ENCODE assay signal across 20 cellular contexts in genomic region chr10:52474265-52474664, GRCh38.
A peak's percentile ranks its signal among the peaks of the same experiment; 100 is the strongest.
DNase-seq lines count a peak whose midpoint lies in the region; ATAC-seq, FAIRE-seq and TF ChIP-seq lines count a peak whose summit lies in the region.
"Had no signal": no experiment of that assay in that cellular context is flagged by ENCODE, and none has a peak within 500 bp of the region (broad histone marks: within the 10 kb centered on the region; RNA-seq: fewer than 3 reads in every experiment).

No MANE protein-coding gene starts in this region.

- H4K20me1 ChIP-seq in OCI-LY7 (ENCODE audit: insufficient read depth, low read length) = no peaks in the 10 kb centered on the region

- no TSS peak for BruUV-seq in OCI-LY7 (replicated peaks; lab: Mats Ljungman, UMichigan)

- no peak for TF ChIP-seq EP300 in A549 (IDR thresholded peaks at IDR 0.05)

- no peak overlapping the region for H3K27ac Mint-ChIP-seq in T-helper 2 cell treated with Interferon-gamma antibody and Interleukin-4, amounts not matched to agents 5 μg/mL and 100 μg/mL, for 36 hours
- H3K27ac Mint-ChIP-seq: T-helper 1 cell treated with Interleukin-12 subunit alpha and Interleukin-12 subunit beta and Interleukin-4 antibody, amounts not matched to agents 30 μg/mL and 1 μg/mL, for 36 hours had no signal

- no peaks in the 10 kb centered on the region for H3K27me3 ChIP-seq in uterus

- 87% methylated on average over 2 of the region's 2 CpGs for WGBS in A549 (ENCODE audit: missing lambda C conversion rate)

- H3K27me3 Mint-ChIP-seq in T-helper 2 cell treated with Interferon-gamma antibody and Interleukin-4, amounts not matched to agents 5 μg/mL and 100 μg/mL, for 36 hours (ENCODE audit: low read depth) = no peaks in the 10 kb centered on the region

- H3K4me3 ChIP-seq in A549 (no peak overlapping the region), OCI-LY7 (ENCODE audit: low read depth, low read length, poor library complexity, severe bottlenecking) (no peak overlapping the region), uterus (no peak overlapping the region)

- H3K4me1 ChIP-seq in A549 (peaks cover 36% of the 10 kb centered on the region), OCI-LY7 (ENCODE audit: insufficient read depth, low read length, poor library complexity, severe bottlenecking) (peaks cover 35% of the 10 kb centered on the region), uterus (no peaks in the 10 kb centered on the region)

- POLR2A ChIA-PET in A549 (lab: Yijun Ruan, JAX) (no interaction called here), OCI-LY7 (lab: Charles Lee) (interaction anchor here (0.6 to 1.4 kb wide), 2 partner anchors 9 to 191 kb away, joined by 3 to 7 read pairs; no protein-coding TSS in a partner anchor)

- intact Hi-C loops in OCI-LY7 (cut with micrococcal nuclease; ENCODE audit: unreplicated experiment) = no loop called here
- intact Hi-C loops in left ventricle myocardium superior (cut with micrococcal nuclease) = no loop called here
- intact Hi-C loops in uterus (cut with DNase I; ENCODE audit: low total_unique reads) = no loop called here

- H3K79me2 ChIP-seq in OCI-LY7 (ENCODE audit: insufficient read depth, low read depth, low read length) = no peaks in the 10 kb centered on the region

- no peak overlapping the region for H3K4me3 Mint-ChIP-seq in T-helper 2 cell treated with Interferon-gamma antibody and Interleukin-4, amounts not matched to agents 5 μg/mL and 100 μg/mL, for 36 hours
- H3K4me3 Mint-ChIP-seq: T-helper 1 cell treated with Interleukin-12 subunit alpha and Interleukin-12 subunit beta and Interleukin-4 antibody, amounts not matched to agents 30 μg/mL and 1 μg/mL, for 36 hours had no signal

- H3K27ac ChIP-seq in A549 (peak overlapping the region; percentile 63 to 85), OCI-LY7 (ENCODE audit: low read depth, low read length, poor library complexity, severe bottlenecking) (no peak overlapping the region), uterus (no peak overlapping the region)
- H3K27ac ChIP-seq: C4-2B had no signal

- no peaks in the 10 kb centered on the region for H3K9me3 Mint-ChIP-seq in T-helper 2 cell treated with Interferon-gamma antibody and Interleukin-4, amounts not matched to agents 5 μg/mL and 100 μg/mL, for 36 hours
- H3K9me3 Mint-ChIP-seq: T-helper 1 cell treated with Interleukin-12 subunit alpha and Interleukin-12 subunit beta and Interleukin-4 antibody, amounts not matched to agents 30 μg/mL and 1 μg/mL, for 36 hours had no signal

- CTCF ChIA-PET in A549 (lab: Yijun Ruan, JAX) (interaction anchor here (1.3 to 1.7 kb wide), 2 partner anchors 10 to 31 kb away, joined by 3 read pairs; no protein-coding TSS in a partner anchor), OCI-LY7 (lab: Charles Lee; ENCODE audit: unreplicated experiment) (no interaction called here)

- DNase-seq in A549 (ENCODE audit: low read depth in 1 of 2, low spot score in 1 of 2) = no peak
- DNase-seq in OCI-LY7 (ENCODE audit: low spot score) = peak; percentile 10
- DNase-seq in left ventricle myocardium superior = no peak
- DNase-seq in T-helper 2 cell treated with Interferon-gamma antibody and Interleukin-4, amounts not matched to agents 5 μg/mL and 100 μg/mL, for 36 hours (ENCODE audit: low spot score) = no peak
- no peak for DNase-seq in uterus
- no peak for DNase-seq in HPDE6-E6E7 (ENCODE audit: extremely low spot score)
- DNase-seq: 8988T; COR-L47; DMS53; NCI-H1092; NCI-H1694; NCI-H2107; NCI-H69; NK-92 treated with Interleukin-12 subunit alpha and Interleukin-12 subunit beta, amount 100 ng/mL, for 24 hours; SHP77 had no signal

- no peaks in the 10 kb centered on the region for H3K36me3 ChIP-seq in OCI-LY7 (ENCODE audit: insufficient read depth, low read length)
- no peaks in the 10 kb centered on the region for H3K36me3 ChIP-seq in uterus

- no peaks in the 10 kb centered on the region for H3K4me1 Mint-ChIP-seq in T-helper 2 cell treated with Interferon-gamma antibody and Interleukin-4, amounts not matched to agents 5 μg/mL and 100 μg/mL, for 36 hours (ENCODE audit: low read depth)

- no peaks in the 10 kb centered on the region for H3K36me3 Mint-ChIP-seq in T-helper 2 cell treated with Interferon-gamma antibody and Interleukin-4, amounts not matched to agents 5 μg/mL and 100 μg/mL, for 36 hours (ENCODE audit: low read depth)

- no peaks in the 10 kb centered on the region for H3K9me3 ChIP-seq in A549
- no peaks in the 10 kb centered on the region for H3K9me3 ChIP-seq in OCI-LY7 (ENCODE audit: low read length)
- H3K9me3 ChIP-seq in uterus = no peaks in the 10 kb centered on the region

- no peak overlapping the region for H2AFZ ChIP-seq in OCI-LY7 (ENCODE audit: low read length)

- no peak for TF ChIP-seq RAD21 in A549 (conservative IDR thresholded peaks at IDR 0.05 in 1 of 2, IDR thresholded peaks at IDR 0.05 in 1 of 2)

- H3K4me2 ChIP-seq in A549 = no peak overlapping the region
- peak overlapping the region; percentile 31 for H3K4me2 ChIP-seq in OCI-LY7 (ENCODE audit: low read length)

- no peaks in the 10 kb centered on the region for H3K9me2 ChIP-seq in OCI-LY7 (ENCODE audit: insufficient read depth, low read length)

- TF ChIP-seq CTCF in A549 (IDR thresholded peaks at IDR 0.05) = no peak
- no peak for TF ChIP-seq CTCF in OCI-LY7 (conservative IDR thresholded peaks at IDR 0.05; ENCODE audit: low read length)
- TF ChIP-seq CTCF in uterus (IDR thresholded peaks at IDR 0.05) = no peak

- FAIRE-seq in A549 (lab: Jason Lieb, UNC) = no peak
- FAIRE-seq: GM12891 had no signal

- ATAC-seq in A549 (no peak), GM19351 (IDR thresholded peaks at IDR 0.05; ENCODE audit: unreplicated experiment) (peak; percentile 71), HG02798 (IDR thresholded peaks at IDR 0.05; ENCODE audit: poor library complexity, unreplicated experiment) (peak; percentile 37), left ventricle myocardium superior (no peak)

- TF ChIP-seq POLR2A in A549 (IDR thresholded peaks at IDR 0.05; ENCODE audit: low read length) (no peak), uterus (IDR thresholded peaks at IDR 0.05) (no peak)

TF ChIP-seq in A549, 52 proteins besides CTCF, POLR2A, EP300 and RAD21:
- TF ChIP-seq CHD4 (IDR thresholded peaks at IDR 0.05; ENCODE audit: borderline replicate concordance) (no peak), SREBF2 (IDR thresholded peaks at IDR 0.05) (no peak), GATA3 (IDR thresholded peaks at IDR 0.05; ENCODE audit: borderline replicate concordance) (no peak), CBX2 (IDR thresholded peaks at IDR 0.05; ENCODE audit: borderline replicate concordance, low read depth) (no peak), PHF8 (IDR thresholded peaks at IDR 0.05; ENCODE audit: borderline replicate concordance, low read depth) (no peak), JUNB (IDR thresholded peaks at IDR 0.05) (no peak), ZFP36 (IDR thresholded peaks at IDR 0.05; ENCODE audit: borderline replicate concordance, partially characterized antibody) (no peak), HOXA7 (CRISPR knock-in tag; IDR thresholded peaks at IDR 0.05) (no peak), KDM5A (IDR thresholded peaks at IDR 0.05) (no peak), NPAS2 (CRISPR knock-in tag; IDR thresholded peaks at IDR 0.05; ENCODE audit: borderline replicate concordance) (no peak), FOSL2 (IDR thresholded peaks at IDR 0.05) (no peak), FOSL2 (CRISPR knock-in tag; IDR thresholded peaks at IDR 0.05) (no peak), EHMT2 (IDR thresholded peaks at IDR 0.05; ENCODE audit: low read depth) (no peak)
TF ChIP-seq in A549: peak in this region for 0.

Comparison
In these comparisons a context has a peak if more than half of its experiments do, and no peak if none do; other contexts are left out.
1. ATAC-seq: peak in GM19351 (single experiment) and HG02798 (single experiment); none in A549 (0 of 2) and left ventricle myocardium superior (single experiment).
2. H3K27ac ChIP-seq: peak in A549 (2 of 2); none in OCI-LY7 (single experiment) and uterus (0 of 2).